In genomic region chr5:119074419-119074818, GRCh38 we compare ENCODE assay signal across 10 cellular contexts. TPM values are rescaled to one million over a fixed set of nuclear protein-coding genes. Genes with fewer than 3 reads are reported as not detected.
DNase-seq lines count a peak whose midpoint lies in the region; ATAC-seq and TF ChIP-seq lines count a peak whose summit lies in the region.
"Had no signal": no experiment of that assay in that cellular context is flagged by ENCODE, and none has a peak within 500 bp of the region (broad histone marks: within the 10 kb centered on the region; RNA-seq: fewer than 3 reads in every experiment).

No MANE protein-coding gene starts in this region.

- no peak for TF ChIP-seq POLR2A in tibial nerve (IDR thresholded peaks at IDR 0.05)

- H3K4me1 ChIP-seq in CD8-positive, alpha-beta T cell (ENCODE audit: insufficient read depth, low read length): peaks cover 28% of the 10 kb centered on the region
- peaks cover 0 to 75% (median 34%) of the 10 kb centered on the region in 4 donors for H3K4me1 ChIP-seq in tibial nerve
- H3K4me1 ChIP-seq in effector memory CD4-positive, alpha-beta T cell (ENCODE audit: control insufficient read depth, insufficient read depth, low read length, poor library complexity, severe bottlenecking): no peaks in the 10 kb centered on the region

- peaks cover 9% of the 10 kb centered on the region for H3K36me3 Mint-ChIP-seq in CD8-positive, alpha-beta T cell
- no peaks in the 10 kb centered on the region for H3K36me3 Mint-ChIP-seq in WTC11

- CTCF ChIA-PET in CD8-positive, alpha-beta T cell (lab: Charles Lee): interaction anchor here (1.5 kb wide), 1 partner anchor 337 kb away, joined by 3 read pairs; no protein-coding TSS in a partner anchor
- CTCF ChIA-PET in WTC11 (lab: Charles Lee): interaction anchor here (0.6 kb wide), 1 partner anchor 165 kb away, joined by 3 read pairs; no protein-coding TSS in a partner anchor

- H3K27ac Mint-ChIP-seq in CD8-positive, alpha-beta T cell: no peak overlapping the region
- H3K27ac Mint-ChIP-seq in WTC11: peak overlapping the region; percentile 88

- TF ChIP-seq EP300 in tibial nerve (IDR thresholded peaks at IDR 0.05): no peak

- ATAC-seq in CD8-positive, alpha-beta T cell: no peak
- ATAC-seq in GM19372 (IDR thresholded peaks at IDR 0.05; ENCODE audit: low read depth, unreplicated experiment): peak; percentile 15
- ATAC-seq in HG03135 (IDR thresholded peaks at IDR 0.05; ENCODE audit: unreplicated experiment): peak; percentile 22
- no peak for ATAC-seq in WTC11
- ATAC-seq in esophagus mucosa: no peak
- ATAC-seq: mucosa of descending colon had no signal

- H3K4me3 Mint-ChIP-seq in CD8-positive, alpha-beta T cell: peak overlapping the region; percentile 26
- peak overlapping the region; percentile 48 for H3K4me3 Mint-ChIP-seq in WTC11

- no peaks in the 10 kb centered on the region for H3K27me3 ChIP-seq in CD8-positive, alpha-beta T cell (ENCODE audit: insufficient read depth, low read length)
- no peaks in the 10 kb centered on the region for H3K27me3 ChIP-seq in tibial nerve
- no peaks in the 10 kb centered on the region for H3K27me3 ChIP-seq in effector memory CD4-positive, alpha-beta T cell (replicated peaks; ENCODE audit: control insufficient read depth, insufficient read depth, low read length, poor library complexity, severe bottlenecking)

- H3K27me3 Mint-ChIP-seq in CD8-positive, alpha-beta T cell (ENCODE audit: low read depth): no peaks in the 10 kb centered on the region
- H3K27me3 Mint-ChIP-seq in WTC11 (ENCODE audit: low read depth): no peaks in the 10 kb centered on the region

- no peaks in the 10 kb centered on the region for H3K9me3 ChIP-seq in CD8-positive, alpha-beta T cell (ENCODE audit: low read length)
- H3K9me3 ChIP-seq in tibial nerve: no peaks in the 10 kb centered on the region
- H3K9me3 ChIP-seq in effector memory CD4-positive, alpha-beta T cell (ENCODE audit: control insufficient read depth, low read length): no peaks in the 10 kb centered on the region
- H3K9me3 ChIP-seq: mucosa of descending colon had no signal

- 77% methylated on average over 3 of the region's 3 CpGs for WGBS in tibial nerve, 2 donors

- no peak overlapping the region for H3K4me3 ChIP-seq in CD8-positive, alpha-beta T cell (ENCODE audit: low read depth, low read length)
- H3K4me3 ChIP-seq in tibial nerve: no peak overlapping the region
- H3K4me3 ChIP-seq in effector memory CD4-positive, alpha-beta T cell (ENCODE audit: insufficient read depth, low read depth, low read length, poor library complexity, severe bottlenecking): no peak overlapping the region
- H3K4me3 ChIP-seq: mucosa of descending colon had no signal

- H3K27ac ChIP-seq in CD8-positive, alpha-beta T cell (ENCODE audit: low read depth, low read length): no peak overlapping the region
- H3K27ac ChIP-seq in tibial nerve: no peak overlapping the region
- no peak overlapping the region for H3K27ac ChIP-seq in effector memory CD4-positive, alpha-beta T cell (ENCODE audit: insufficient read depth, low read length, poor library complexity, severe bottlenecking)
- H3K27ac ChIP-seq: epithelial cell of prostate had no signal

- no peaks in the 10 kb centered on the region for H3K36me3 ChIP-seq in CD8-positive, alpha-beta T cell (ENCODE audit: insufficient read depth, low read length)
- no peaks in the 10 kb centered on the region for H3K36me3 ChIP-seq in tibial nerve
- no peaks in the 10 kb centered on the region for H3K36me3 ChIP-seq in effector memory CD4-positive, alpha-beta T cell (ENCODE audit: control insufficient read depth, insufficient read depth, low read length)

- peaks cover 59% of the 10 kb centered on the region for H3K4me1 Mint-ChIP-seq in CD8-positive, alpha-beta T cell (ENCODE audit: low read depth)
- H3K4me1 Mint-ChIP-seq in WTC11: peaks cover 49% of the 10 kb centered on the region

- intact Hi-C loops in CD8-positive, alpha-beta T cell (cut with DNase I, micrococcal nuclease): loop anchor here in 1 of 2 experiments (5.0 kb wide), 2 partner anchors 338 to 378 kb away; partner anchors contain the start of gene HSD17B4

- no peak for TF ChIP-seq CTCF in CD8-positive, alpha-beta T cell (IDR thresholded peaks at IDR 0.05)
- TF ChIP-seq CTCF in WTC11 (IDR thresholded peaks at IDR 0.05) (no peak), tibial nerve (IDR thresholded peaks at IDR 0.05) (no peak)

- no peaks in the 10 kb centered on the region for H3K9me3 Mint-ChIP-seq in CD8-positive, alpha-beta T cell
- no peaks in the 10 kb centered on the region for H3K9me3 Mint-ChIP-seq in WTC11

- POLR2A ChIA-PET in CD8-positive, alpha-beta T cell (lab: Charles Lee): no interaction called here
- POLR2A ChIA-PET in WTC11 (lab: Charles Lee): no interaction called here

- no peak for DNase-seq in CD8-positive, alpha-beta T cell
- no peak for DNase-seq in WTC11 (ENCODE audit: low spot score)
- no peak for DNase-seq in tibial nerve (ENCODE audit: low spot score in 2 of 2)
- no peak for DNase-seq in effector memory CD4-positive, alpha-beta T cell
- DNase-seq in NCI-H226: no peak
- DNase-seq: mucosa of descending colon had no signal

TF ChIP-seq in WTC11, 78 proteins besides CTCF, POLR2A, EP300 and RAD21:
- TF ChIP-seq PRRX2 (CRISPR knock-in tag; IDR thresholded peaks at IDR 0.05): no peak
TF ChIP-seq in WTC11: peak in this region for 0.

RNA-seq across cellular contexts. Expression of gene DMXL1, which starts 3.5 kb away (rescaled TPM):
- 10 to 100 TPM; 28.7 to 32.4 TPM for total RNA-seq in CD8-positive, alpha-beta T cell
- total RNA-seq in WTC11 (2021) (40.6 to 44.0 TPM (median 43.7 TPM) in 3 replicates), tibial nerve (100 to 1,000 TPM in 1 of 4 donors, 10 to 100 TPM in 3; 59.1 to 101 (median 76.1) TPM), esophagus mucosa (27.5 TPM)

Comparison
In these comparisons a context has a peak if more than half of its experiments do, and no peak if none do; other contexts are left out.
1. ATAC-seq: peak in GM19372 (single experiment) and HG03135 (single experiment); none in CD8-positive, alpha-beta T cell (single experiment), WTC11 (single experiment) and esophagus mucosa (single experiment).